ENCODE assay signal across 8 cellular contexts in the genomic region with DNA sequence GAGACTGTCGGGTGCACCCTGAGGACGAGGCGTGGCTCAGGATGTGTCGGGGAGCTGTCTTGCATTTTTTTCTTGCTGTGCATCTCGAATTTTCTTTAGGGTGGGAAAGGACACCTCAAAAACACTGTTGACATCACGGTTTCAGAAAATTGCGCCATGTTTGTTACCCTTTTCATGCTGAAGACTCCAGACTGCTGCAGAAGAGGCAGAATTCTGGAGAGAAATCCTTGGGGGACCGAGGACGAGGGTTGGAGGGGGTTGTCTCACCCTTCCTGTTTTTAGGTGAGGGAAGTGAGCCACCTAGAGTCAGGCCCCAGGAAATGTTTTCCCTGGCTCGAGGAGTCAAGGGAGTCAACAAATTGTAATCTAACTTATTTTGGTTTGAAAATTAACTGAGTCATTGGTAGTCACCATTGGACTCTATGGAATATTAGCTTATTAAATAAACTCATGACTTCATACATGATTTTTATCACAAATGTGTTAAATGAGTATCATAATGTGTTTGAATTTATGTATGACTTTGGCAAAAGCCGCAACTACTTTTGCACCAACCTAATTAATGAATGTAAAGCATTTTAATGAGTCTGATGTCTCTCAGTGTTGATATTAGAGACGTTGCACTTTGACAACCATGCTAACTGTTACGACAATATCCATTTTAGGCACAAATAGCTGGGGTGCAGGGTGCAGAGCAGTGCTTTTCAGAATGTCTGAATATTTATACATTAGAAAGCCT. TPM values are rescaled to one million over a fixed set of nuclear protein-coding genes. Genes with fewer than 3 reads are reported as not detected.
DNase-seq lines count a peak whose midpoint lies in the region; ATAC-seq, FAIRE-seq and TF ChIP-seq lines count a peak whose summit lies in the region.

No MANE protein-coding gene starts in this region.

- CTCF ChIA-PET in RWPE1 (lab: Yijun Ruan, JAX): interaction anchor here (0.5 to 1.7 kb wide), 12 partner anchors 15 to 1803 kb away, joined by 3 to 12 read pairs (median 4); no protein-coding TSS in a partner anchor

- FAIRE-seq in G401.6 (lab: Jason Lieb, UNC): peak; percentile 59

- DNase-seq in Jurkat, Clone E6-1 (ENCODE audit: low read depth, low spot score): peak; percentile 67
- DNase-seq in RWPE1 (ENCODE audit: low spot score) (peak; percentile 92), amniotic epithelial cell (ENCODE audit: low read depth) (peak; percentile 77), right atrium auricular region (ENCODE audit: low spot score) (peak; percentile 75), prostate gland (ENCODE audit: low spot score) (peak; percentile 60), aorta (peak; percentile 65 to 76)

- peak; percentile 92 for TF ChIP-seq CTCF in RWPE1 (conservative IDR thresholded peaks at IDR 0.05; ENCODE audit: low read depth)
- peak; percentile 67 to 82 for TF ChIP-seq CTCF in right atrium auricular region (IDR thresholded peaks at IDR 0.05)
- peak; percentile 48 to 77 (median 64) for TF ChIP-seq CTCF in prostate gland (IDR thresholded peaks at IDR 0.05)

- WGBS in prostate gland: 7% methylated on average over 13 of the region's 13 CpGs
- WGBS in aorta, 2 donors: 4 to 5% methylated on average over 13 of the region's 13 CpGs

- H3K9me3 ChIP-seq in right atrium auricular region (no peaks in the 10 kb centered on the region), prostate gland (no peaks in the 10 kb centered on the region), aorta (ENCODE audit: control insufficient read depth, low read length) (no peaks in the 10 kb centered on the region)

- intact Hi-C loops in prostate gland (cut with DNase I): loop anchor here (1.0 to 10.0 kb wide), 3 partner anchors 56 to 115 kb away; partner anchors contain the start of genes MBLAC2 and POLR3G
- intact Hi-C loops in aorta (cut with DNase I): loop anchor here (1.0 to 5.0 kb wide), 4 partner anchors 53 to 93 kb away; partner anchors contain the start of genes MBLAC2 (in 1 of the 2) and POLR3G (in 1 of the 2)

- peak; percentile 43 for ATAC-seq in GM21737 (IDR thresholded peaks at IDR 0.05; ENCODE audit: unreplicated experiment)
- ATAC-seq in aorta (ENCODE audit: low FRiP score): peak; percentile 86

- POLR2A ChIA-PET in RWPE1 (lab: Yijun Ruan, JAX; ENCODE audit: low non-redundant PET): interaction anchor here (0.6 kb wide), 1 partner anchor 120 kb away, joined by 3 read pairs; the partner anchor contains the start of gene CETN3

- no peaks in the 10 kb centered on the region for H3K27me3 ChIP-seq in right atrium auricular region
- H3K27me3 ChIP-seq in prostate gland (replicated peaks; ENCODE audit: insufficient read depth): no peaks in the 10 kb centered on the region
- H3K27me3 ChIP-seq in aorta (ENCODE audit: control insufficient read depth in 1 of 2, insufficient read depth in 2 of 2, low read length in 1 of 2): no peaks in the 10 kb centered on the region

- H3K36me3 ChIP-seq in right atrium auricular region: no peaks in the 10 kb centered on the region
- H3K36me3 ChIP-seq in prostate gland: no peaks in the 10 kb centered on the region
- no peaks in the 10 kb centered on the region for H3K36me3 ChIP-seq in aorta (ENCODE audit: control insufficient read depth in 1 of 2, insufficient read depth in 2 of 2, low read length in 1 of 2)

- peaks cover 0 to 28% of the 10 kb centered on the region in 2 donors for H3K4me1 ChIP-seq in right atrium auricular region
- no peaks in the 10 kb centered on the region for H3K4me1 ChIP-seq in prostate gland (replicated peaks)
- no peaks in the 10 kb centered on the region for H3K4me1 ChIP-seq in aorta (ENCODE audit: control insufficient read depth in 1 of 2, insufficient read depth in 2 of 2, low read length in 2 of 2)

- no peak for TF ChIP-seq POLR2A in prostate gland (IDR thresholded peaks at IDR 0.05)

- H3K27ac ChIP-seq in RWPE1 (peak overlapping the region; percentile 82), right atrium auricular region (peak overlapping the region; percentile 96 to 99), prostate gland (peak overlapping the region; percentile 89 to 92), aorta (ENCODE audit: low read depth in 1 of 2, low read length in 2 of 2) (peak overlapping the region; percentile 34 to 52)

- peak overlapping the region; percentile 91 for H3K4me3 ChIP-seq in Jurkat, Clone E6-1 (ENCODE audit: low read length)
- H3K4me3 ChIP-seq in right atrium auricular region (peak overlapping the region; percentile 90 to 91), prostate gland (peak overlapping the region; percentile 72 to 86), aorta (ENCODE audit: low read length in 2 of 2) (peak overlapping the region; percentile 62 to 71)

RNA-seq across cellular contexts. Expression of gene LYSMD3, which starts 0.7 kb away (rescaled TPM):
- 14.4 TPM for polyA plus RNA-seq in Jurkat, Clone E6-1 (2012; ENCODE audit: insufficient read depth, insufficient read length)
- total RNA-seq in right atrium auricular region: 10 to 100 TPM; 18.2 to 18.5 TPM
- 10 to 100 TPM; 11.8 to 18.0 TPM for total RNA-seq in prostate gland
- 10 to 100 TPM; 24.7 to 29.7 TPM for total RNA-seq in aorta
- polyA plus RNA-seq in aorta: 10 to 100 TPM in 1 of 2 donors, 1 to 10 TPM in 1; 9.6 to 12.6 TPM

RNA-seq across cellular contexts. Expression of gene ADGRV1, which starts 28.5 kb away (rescaled TPM):
- polyA plus RNA-seq in Jurkat, Clone E6-1 (2012; ENCODE audit: insufficient read depth, insufficient read length): 0.25 TPM
- total RNA-seq in right atrium auricular region: 1 to 10 TPM; 1.4 to 1.8 TPM
- total RNA-seq in prostate gland: 10 to 100 TPM; 16.4 to 20.9 TPM
- under 1 TPM; 0.36 to 0.62 TPM for total RNA-seq in aorta
- polyA plus RNA-seq in aorta: under 1 TPM; 0.38 to 0.64 TPM

RNA-seq across cellular contexts. Expression of gene POLR3G, which starts 55.4 kb away (rescaled TPM):
- 42.3 TPM for polyA plus RNA-seq in Jurkat, Clone E6-1 (2012; ENCODE audit: insufficient read depth, insufficient read length)
- total RNA-seq in right atrium auricular region (1 to 10 TPM in 1 of 2 donors, under 1 TPM in 1; 0.85 to 1.6 TPM), prostate gland (1 to 10 TPM in 1 of 2 donors, under 1 TPM in 1; 0.18 to 6.4 TPM), aorta (1 to 10 TPM; 1.0 to 1.5 TPM)
- polyA plus RNA-seq in aorta: under 1 TPM; 0.08 to 0.25 TPM

RNA-seq across cellular contexts. Expression of gene MBLAC2, which starts 55.5 kb away (rescaled TPM):
- 5.3 TPM for polyA plus RNA-seq in Jurkat, Clone E6-1 (2012; ENCODE audit: insufficient read depth, insufficient read length)
- 1 to 10 TPM; 1.9 to 3.3 TPM for total RNA-seq in right atrium auricular region
- total RNA-seq in prostate gland: 10 to 100 TPM in 1 of 2 donors, 1 to 10 TPM in 1; 3.9 to 12.9 TPM
- total RNA-seq in aorta: 1 to 10 TPM; 3.0 to 5.8 TPM
- polyA plus RNA-seq in aorta: 1 to 10 TPM; 1.1 to 3.1 TPM

Comparison
In these comparisons a context has a peak if more than half of its experiments do, and no peak if none do; other contexts are left out.
1. Peak in every context shown above with its lines: DNase-seq, ATAC-seq, H3K4me3 ChIP-seq and H3K27ac ChIP-seq.
2. H3K27ac ChIP-seq: peak in every context shown above with its lines; median percentile 98 in right atrium auricular region; 90 in prostate gland; 82 in RWPE1; 43 in aorta.
3. RNA of gene ADGRV1, which starts 28.5 kb away (total RNA-seq): 16.4 to 20.9 TPM in prostate gland; 1.4 to 1.8 TPM in right atrium auricular region and 0.36 to 0.62 TPM in aorta; every median in the first group is over 4 times any median in the second.